ENCODE assay signal across 1 cellular context in the genomic region with DNA sequence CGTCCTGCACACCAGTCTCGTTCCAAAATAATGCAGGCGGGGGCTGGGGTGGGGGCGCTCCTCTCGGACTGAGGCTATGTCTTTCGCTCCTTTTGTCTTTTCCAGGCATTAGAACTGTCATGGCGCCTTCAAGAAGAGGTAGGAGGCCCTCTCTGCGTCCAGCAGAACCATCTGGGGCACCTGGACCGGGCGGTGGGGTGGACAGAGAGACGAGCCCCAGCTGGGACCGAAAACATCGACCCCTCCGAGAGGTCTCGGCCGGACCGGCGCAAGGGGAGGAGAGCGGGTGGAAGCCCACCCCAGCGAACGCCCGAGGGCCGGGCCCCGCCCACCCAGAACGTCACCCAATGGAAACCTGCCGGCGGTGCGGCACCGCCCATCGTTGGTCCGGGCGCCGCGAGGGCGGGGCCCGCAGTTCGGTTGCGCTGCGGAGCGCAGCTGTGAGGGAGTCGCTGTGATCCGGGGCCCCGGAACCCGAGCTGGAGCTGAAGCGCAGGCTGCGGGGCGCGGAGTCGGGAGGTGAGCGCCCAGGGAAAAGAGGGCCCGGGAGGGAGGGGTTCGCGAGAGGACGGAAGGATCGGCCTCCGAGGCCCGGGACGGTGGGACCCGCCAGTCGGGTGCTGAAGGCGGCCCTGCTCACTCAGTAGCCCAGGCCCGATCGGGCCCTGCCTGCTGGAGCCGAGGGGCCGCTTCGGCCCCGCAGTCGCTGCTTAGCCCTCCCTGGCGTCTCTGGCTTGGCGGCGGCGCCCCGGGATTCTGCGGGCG.
A peak's percentile ranks its signal among the peaks of the same experiment; 100 is the strongest.
TF ChIP-seq lines count a peak whose summit lies in the region.

TSS of gene NRBP1 (plus strand) at position 419 of the 765 bp plus-strand sequence. CDS start 4,643 bp downstream, outside the sequence.

TF ChIP-seq in HepG2, 621 proteins besides CTCF, POLR2A, EP300 and RAD21 (continued from another document and continues in another):
- TF ChIP-seq, protein P1, sequence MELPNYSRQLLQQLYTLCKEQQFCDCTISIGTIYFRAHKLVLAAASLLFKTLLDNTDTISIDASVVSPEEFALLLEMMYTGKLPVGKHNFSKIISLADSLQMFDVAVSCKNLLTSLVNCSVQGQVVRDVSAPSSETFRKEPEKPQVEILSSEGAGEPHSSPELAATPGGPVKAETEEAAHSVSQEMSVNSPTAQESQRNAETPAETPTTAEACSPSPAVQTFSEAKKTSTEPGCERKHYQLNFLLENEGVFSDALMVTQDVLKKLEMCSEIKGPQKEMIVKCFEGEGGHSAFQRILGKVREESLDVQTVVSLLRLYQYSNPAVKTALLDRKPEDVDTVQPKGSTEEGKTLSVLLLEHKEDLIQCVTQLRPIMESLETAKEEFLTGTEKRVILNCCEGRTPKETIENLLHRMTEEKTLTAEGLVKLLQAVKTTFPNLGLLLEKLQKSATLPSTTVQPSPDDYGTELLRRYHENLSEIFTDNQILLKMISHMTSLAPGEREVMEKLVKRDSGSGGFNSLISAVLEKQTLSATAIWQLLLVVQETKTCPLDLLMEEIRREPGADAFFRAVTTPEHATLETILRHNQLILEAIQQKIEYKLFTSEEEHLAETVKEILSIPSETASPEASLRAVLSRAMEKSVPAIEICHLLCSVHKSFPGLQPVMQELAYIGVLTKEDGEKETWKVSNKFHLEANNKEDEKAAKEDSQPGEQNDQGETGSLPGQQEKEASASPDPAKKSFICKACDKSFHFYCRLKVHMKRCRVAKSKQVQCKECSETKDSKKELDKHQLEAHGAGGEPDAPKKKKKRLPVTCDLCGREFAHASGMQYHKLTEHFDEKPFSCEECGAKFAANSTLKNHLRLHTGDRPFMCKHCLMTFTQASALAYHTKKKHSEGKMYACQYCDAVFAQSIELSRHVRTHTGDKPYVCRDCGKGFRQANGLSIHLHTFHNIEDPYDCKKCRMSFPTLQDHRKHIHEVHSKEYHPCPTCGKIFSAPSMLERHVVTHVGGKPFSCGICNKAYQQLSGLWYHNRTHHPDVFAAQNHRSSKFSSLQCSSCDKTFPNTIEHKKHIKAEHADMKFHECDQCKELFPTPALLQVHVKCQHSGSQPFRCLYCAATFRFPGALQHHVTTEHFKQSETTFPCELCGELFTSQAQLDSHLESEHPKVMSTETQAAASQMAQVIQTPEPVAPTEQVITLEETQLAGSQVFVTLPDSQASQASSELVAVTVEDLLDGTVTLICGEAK (IDR thresholded peaks at IDR 0.05): no peak
- TF ChIP-seq, protein P1 (CRISPR knock-in tag; IDR thresholded peaks at IDR 0.05): no peak
- 0 out of 2 replicates have a peak, but pooled peaks have one; percentile 61 for TF ChIP-seq ZNF557 (CRISPR knock-in tag; IDR thresholded peaks at IDR 0.05)
- TF ChIP-seq MYNN (CRISPR knock-in tag; IDR thresholded peaks at IDR 0.05; ENCODE audit: low read depth): no peak
- TF ChIP-seq ZNF282 (IDR thresholded peaks at IDR 0.05; ENCODE audit: partially characterized antibody): no peak
- TF ChIP-seq AGO1 (IDR thresholded peaks at IDR 0.05; ENCODE audit: low read depth, low read length, poor library complexity, severe bottlenecking): peak; percentile 27
- no peak for TF ChIP-seq ATRX (CRISPR knock-in tag; IDR thresholded peaks at IDR 0.05; ENCODE audit: borderline replicate concordance)
- no peak for TF ChIP-seq CHCHD3 (CRISPR knock-in tag; IDR thresholded peaks at IDR 0.05)
- peak; percentile 71; the same call in 1 of the 2 replicates for TF ChIP-seq ZNF709 (CRISPR knock-in tag; IDR thresholded peaks at IDR 0.05)
- peak; percentile 95; the same call in 1 of the 2 replicates for TF ChIP-seq NFATC3 (CRISPR knock-in tag; IDR thresholded peaks at IDR 0.05)
- TF ChIP-seq ZNF451 (CRISPR knock-in tag; IDR thresholded peaks at IDR 0.05): peak; percentile 85
- peak; percentile 88 for TF ChIP-seq YEATS4 (CRISPR knock-in tag; IDR thresholded peaks at IDR 0.05; ENCODE audit: borderline replicate concordance)
- peak; percentile 51; the same call in 1 of the 2 replicates for TF ChIP-seq ZNF468 (CRISPR knock-in tag; IDR thresholded peaks at IDR 0.05)
- 0 out of 2 replicates have a peak, but pooled peaks have one; percentile 4 for TF ChIP-seq MTERF4 (CRISPR knock-in tag; IDR thresholded peaks at IDR 0.05)
- TF ChIP-seq ZNF510 (CRISPR knock-in tag; IDR thresholded peaks at IDR 0.05; ENCODE audit: low read depth): no peak; the same call in 1 of the 2 replicates
- no peak for TF ChIP-seq WIZ (CRISPR knock-in tag; IDR thresholded peaks at IDR 0.05)
- TF ChIP-seq TBX3 (IDR thresholded peaks at IDR 0.05; ENCODE audit: borderline replicate concordance): no peak; the same call in 1 of the 2 replicates
- no peak for TF ChIP-seq SCMH1 (CRISPR knock-in tag; IDR thresholded peaks at IDR 0.05; ENCODE audit: borderline replicate concordance)
- TF ChIP-seq GATAD2A (CRISPR knock-in tag; IDR thresholded peaks at IDR 0.05): peak; percentile 12; the same call in 1 of the 2 replicates
- TF ChIP-seq RAD51 (IDR thresholded peaks at IDR 0.05; ENCODE audit: borderline replicate concordance): no peak
- no peak for TF ChIP-seq PLRG1 (conservative IDR thresholded peaks at IDR 0.05)
- TF ChIP-seq ZNF609 (CRISPR knock-in tag; IDR thresholded peaks at IDR 0.05; ENCODE audit: borderline replicate concordance): no peak; the same call in 1 of the 2 replicates
- no peak for TF ChIP-seq MIXL1 (CRISPR knock-in tag; IDR thresholded peaks at IDR 0.05)
- TF ChIP-seq ZNF256 (CRISPR knock-in tag; conservative IDR thresholded peaks at IDR 0.05): no peak; the same call in 1 of the 2 replicates
- peak; percentile 88; the same call in 1 of the 2 replicates for TF ChIP-seq ZNF136 (CRISPR knock-in tag; IDR thresholded peaks at IDR 0.05; ENCODE audit: low read depth)
- no peak for TF ChIP-seq NBN (conservative IDR thresholded peaks at IDR 0.05)
- TF ChIP-seq ZFY (CRISPR knock-in tag; IDR thresholded peaks at IDR 0.05): peak; percentile 97
- TF ChIP-seq, protein P2, sequence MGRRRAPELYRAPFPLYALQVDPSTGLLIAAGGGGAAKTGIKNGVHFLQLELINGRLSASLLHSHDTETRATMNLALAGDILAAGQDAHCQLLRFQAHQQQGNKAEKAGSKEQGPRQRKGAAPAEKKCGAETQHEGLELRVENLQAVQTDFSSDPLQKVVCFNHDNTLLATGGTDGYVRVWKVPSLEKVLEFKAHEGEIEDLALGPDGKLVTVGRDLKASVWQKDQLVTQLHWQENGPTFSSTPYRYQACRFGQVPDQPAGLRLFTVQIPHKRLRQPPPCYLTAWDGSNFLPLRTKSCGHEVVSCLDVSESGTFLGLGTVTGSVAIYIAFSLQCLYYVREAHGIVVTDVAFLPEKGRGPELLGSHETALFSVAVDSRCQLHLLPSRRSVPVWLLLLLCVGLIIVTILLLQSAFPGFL (CRISPR knock-in tag; IDR thresholded peaks at IDR 0.05): peak; percentile 82; the same call in 1 of the 2 replicates
- TF ChIP-seq, protein P3, sequence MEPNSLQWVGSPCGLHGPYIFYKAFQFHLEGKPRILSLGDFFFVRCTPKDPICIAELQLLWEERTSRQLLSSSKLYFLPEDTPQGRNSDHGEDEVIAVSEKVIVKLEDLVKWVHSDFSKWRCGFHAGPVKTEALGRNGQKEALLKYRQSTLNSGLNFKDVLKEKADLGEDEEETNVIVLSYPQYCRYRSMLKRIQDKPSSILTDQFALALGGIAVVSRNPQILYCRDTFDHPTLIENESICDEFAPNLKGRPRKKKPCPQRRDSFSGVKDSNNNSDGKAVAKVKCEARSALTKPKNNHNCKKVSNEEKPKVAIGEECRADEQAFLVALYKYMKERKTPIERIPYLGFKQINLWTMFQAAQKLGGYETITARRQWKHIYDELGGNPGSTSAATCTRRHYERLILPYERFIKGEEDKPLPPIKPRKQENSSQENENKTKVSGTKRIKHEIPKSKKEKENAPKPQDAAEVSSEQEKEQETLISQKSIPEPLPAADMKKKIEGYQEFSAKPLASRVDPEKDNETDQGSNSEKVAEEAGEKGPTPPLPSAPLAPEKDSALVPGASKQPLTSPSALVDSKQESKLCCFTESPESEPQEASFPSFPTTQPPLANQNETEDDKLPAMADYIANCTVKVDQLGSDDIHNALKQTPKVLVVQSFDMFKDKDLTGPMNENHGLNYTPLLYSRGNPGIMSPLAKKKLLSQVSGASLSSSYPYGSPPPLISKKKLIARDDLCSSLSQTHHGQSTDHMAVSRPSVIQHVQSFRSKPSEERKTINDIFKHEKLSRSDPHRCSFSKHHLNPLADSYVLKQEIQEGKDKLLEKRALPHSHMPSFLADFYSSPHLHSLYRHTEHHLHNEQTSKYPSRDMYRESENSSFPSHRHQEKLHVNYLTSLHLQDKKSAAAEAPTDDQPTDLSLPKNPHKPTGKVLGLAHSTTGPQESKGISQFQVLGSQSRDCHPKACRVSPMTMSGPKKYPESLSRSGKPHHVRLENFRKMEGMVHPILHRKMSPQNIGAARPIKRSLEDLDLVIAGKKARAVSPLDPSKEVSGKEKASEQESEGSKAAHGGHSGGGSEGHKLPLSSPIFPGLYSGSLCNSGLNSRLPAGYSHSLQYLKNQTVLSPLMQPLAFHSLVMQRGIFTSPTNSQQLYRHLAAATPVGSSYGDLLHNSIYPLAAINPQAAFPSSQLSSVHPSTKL (CRISPR knock-in tag; IDR thresholded peaks at IDR 0.05): peak; percentile 63
- TF ChIP-seq, protein P4, sequence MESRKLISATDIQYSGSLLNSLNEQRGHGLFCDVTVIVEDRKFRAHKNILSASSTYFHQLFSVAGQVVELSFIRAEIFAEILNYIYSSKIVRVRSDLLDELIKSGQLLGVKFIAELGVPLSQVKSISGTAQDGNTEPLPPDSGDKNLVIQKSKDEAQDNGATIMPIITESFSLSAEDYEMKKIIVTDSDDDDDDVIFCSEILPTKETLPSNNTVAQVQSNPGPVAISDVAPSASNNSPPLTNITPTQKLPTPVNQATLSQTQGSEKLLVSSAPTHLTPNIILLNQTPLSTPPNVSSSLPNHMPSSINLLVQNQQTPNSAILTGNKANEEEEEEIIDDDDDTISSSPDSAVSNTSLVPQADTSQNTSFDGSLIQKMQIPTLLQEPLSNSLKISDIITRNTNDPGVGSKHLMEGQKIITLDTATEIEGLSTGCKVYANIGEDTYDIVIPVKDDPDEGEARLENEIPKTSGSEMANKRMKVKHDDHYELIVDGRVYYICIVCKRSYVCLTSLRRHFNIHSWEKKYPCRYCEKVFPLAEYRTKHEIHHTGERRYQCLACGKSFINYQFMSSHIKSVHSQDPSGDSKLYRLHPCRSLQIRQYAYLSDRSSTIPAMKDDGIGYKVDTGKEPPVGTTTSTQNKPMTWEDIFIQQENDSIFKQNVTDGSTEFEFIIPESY (CRISPR knock-in tag; IDR thresholded peaks at IDR 0.05): 0 out of 2 replicates have a peak, but pooled peaks have one; percentile 25
- TF ChIP-seq PHF21A (CRISPR knock-in tag; IDR thresholded peaks at IDR 0.05): peak; percentile 82
